Comparison of ENCODE assay signal across 8 cellular contexts in genomic region chr18:75211721-75212625, GRCh38. TPM values are rescaled to one million over a fixed set of nuclear protein-coding genes. Genes with fewer than 3 reads are reported as not detected.
DNase-seq lines count a peak whose midpoint lies in the region; ATAC-seq lines count a peak whose summit lies in the region.

No MANE protein-coding gene starts in this region.

- H3K9me3 ChIP-seq in BLaER1 treated with 17β-estradiol and CSF1 and Interleukin-3, amounts not matched to agents 10 nM and 100 nM (replicated peaks in 1 of 11) = no peaks in the 10 kb centered on the region
- H3K9me3 ChIP-seq in HAP-1 (no peaks in the 10 kb centered on the region), T-helper 17 cell (ENCODE audit: control insufficient read depth, low read length, poor library complexity, severe bottlenecking) (no peaks in the 10 kb centered on the region)

- H3K4me3 Mint-ChIP-seq in T-helper 17 cell = peak overlapping the region; percentile 90

- H3K4me3 ChIP-seq in BLaER1 treated with 17β-estradiol and CSF1 and Interleukin-3, amounts not matched to agents 10 nM and 100 nM = peak overlapping the region; percentile 79 to 97 (median 92)
- peak overlapping the region; percentile 43 for H3K4me3 ChIP-seq in HAP-1

- peaks cover 48 to 64% (median 55%) of the 10 kb centered on the region in 10 experiments for H3K4me1 ChIP-seq in BLaER1 treated with 17β-estradiol and CSF1 and Interleukin-3, amounts not matched to agents 10 nM and 100 nM
- H3K4me1 ChIP-seq in HAP-1 = peaks cover 32% of the 10 kb centered on the region

- H3K27me3 ChIP-seq in BLaER1 treated with 17β-estradiol and CSF1 and Interleukin-3, amounts not matched to agents 10 nM and 100 nM = peaks cover under 1 to 13% (median 12%) of the 10 kb centered on the region in 11 experiments
- H3K27me3 ChIP-seq in HAP-1 (ENCODE audit: low read depth) = no peaks in the 10 kb centered on the region

- in situ Hi-C loops in HAP-1 (cut with MboI; ENCODE audit: low sequenced_read_pairs) = no loop called here

- peak overlapping the region; percentile 83 to 96 (median 90) for H3K4me2 ChIP-seq in BLaER1 treated with 17β-estradiol and CSF1 and Interleukin-3, amounts not matched to agents 10 nM and 100 nM

- peak overlapping the region; percentile 87 for H3K27ac Mint-ChIP-seq in T-helper 17 cell

- no peaks in the 10 kb centered on the region for H3K27me3 Mint-ChIP-seq in T-helper 17 cell

- peaks cover 0 to 6% (median 0%) of the 10 kb centered on the region in 11 experiments; a peak in 1 of 22 replicates for H3K36me3 ChIP-seq in BLaER1 treated with 17β-estradiol and CSF1 and Interleukin-3, amounts not matched to agents 10 nM and 100 nM
- no peaks in the 10 kb centered on the region for H3K36me3 ChIP-seq in HAP-1 (replicated peaks)

- no peak for ATAC-seq in T-helper 17 cell
- no peak for ATAC-seq in HG02798 (IDR thresholded peaks at IDR 0.05; ENCODE audit: poor library complexity, unreplicated experiment)

- H3K9ac ChIP-seq in BLaER1 treated with 17β-estradiol and CSF1 and Interleukin-3, amounts not matched to agents 10 nM and 100 nM = peak overlapping the region; percentile 85 to 98 (median 96)

- peak overlapping the region; percentile 39 to 99 (median 95); a peak in 21 of 22 replicates for H3K27ac ChIP-seq in BLaER1 treated with 17β-estradiol and CSF1 and Interleukin-3, amounts not matched to agents 10 nM and 100 nM
- peak overlapping the region; percentile 44 for H3K27ac ChIP-seq in temporal lobe (ENCODE audit: low read depth, low read length)

- peaks cover 57% of the 10 kb centered on the region for H3K4me1 Mint-ChIP-seq in T-helper 17 cell

- peak; percentile 44 to 61 for DNase-seq in HAP-1 (ENCODE audit: low spot score in 2 of 2)
- no peak for DNase-seq in T-helper 17 cell
- DNase-seq in dermis blood vessel endothelial cell = peak; percentile 58
- DNase-seq in medulla oblongata (ENCODE audit: extremely low spot score) = peak; percentile 48
- no peak for DNase-seq in SKM-1 (lab: John Stamatoyannopoulos, UW; ENCODE audit: unreplicated experiment)

- H4K20me1 ChIP-seq in BLaER1 treated with 17β-estradiol and CSF1 and Interleukin-3, amounts not matched to agents 10 nM and 100 nM = peaks cover 12 to 47% (median 30%) of the 10 kb centered on the region in 11 experiments

- peaks cover 5% of the 10 kb centered on the region for H3K36me3 Mint-ChIP-seq in T-helper 17 cell (ENCODE audit: low read depth)

RNA-seq across cellular contexts. Expression of gene TSHZ1, which starts 1.4 kb away (rescaled TPM):
- total RNA-seq in T-helper 17 cell = 10 to 100 TPM; 17.5 to 17.6 TPM
- total RNA-seq in dermis blood vessel endothelial cell = 10.0 and 15.0 TPM in 2 replicates
- total RNA-seq in temporal lobe = 8.6 TPM

RNA-seq across cellular contexts. Expression of gene PTGR3, which starts 3.0 kb away (rescaled TPM):
- total RNA-seq in T-helper 17 cell (10 to 100 TPM; 20.8 to 25.1 TPM), dermis blood vessel endothelial cell (21.1 and 23.0 TPM in 2 replicates), temporal lobe (15.5 TPM)

Comparison
In these comparisons a context has a peak if more than half of its experiments do, and no peak if none do; other contexts are left out.
1. DNase-seq: peak in HAP-1 (2 of 2), dermis blood vessel endothelial cell (single experiment) and medulla oblongata (single experiment); none in T-helper 17 cell (0 of 3) and SKM-1 (single experiment).